ENCODE assay signal across 17 cellular contexts in genomic region chr3:55169161-55169560, GRCh38.
"Had no signal": no experiment of that assay in that cellular context is flagged by ENCODE, and none has a peak within 500 bp of the region (broad histone marks: within the 10 kb centered on the region; RNA-seq: fewer than 3 reads in every experiment).

No MANE protein-coding gene starts in this region.

- DNase-seq: activated CD4-positive, alpha-beta T cell treated with anti-CD3 and anti-CD28 coated beads for 1 hour; activated CD4-positive, alpha-beta T cell treated with anti-CD3 and anti-CD28 coated beads, Interleukin-2, amount 50 U/mL, for 4 hours; activated naive CD4-positive, alpha-beta T cell treated with Interleukin-2 at 50 U/mL for 16 hours; activated T-cell treated with anti-CD3 and anti-CD28 coated beads for 4 hours; erythroblast; hippocampal formation; left ventricle myocardium inferior; natural killer cell; posterior cingulate gyrus; spleen; stimulated activated naive CD8-positive, alpha-beta T cell treated with anti-CD3 and anti-CD28 coated beads, Interleukin-15, amount 100 ng/mL, for 72 hours; upper lobe of left lung had no signal

- ATAC-seq: activated T-helper 17 cell treated with anti-CD3 and anti-CD28 coated beads, Interleukin-2, amount 50 U/mL, for 72 hours; natural killer cell; stimulated activated naive CD8-positive, alpha-beta T cell treated with anti-CD3 and anti-CD28 coated beads, Interleukin-15, amount 100 ng/mL, for 72 hours had no signal

- H3K36me3 ChIP-seq: ascending aorta, cardiac muscle cell, left ventricle myocardium inferior, right atrium auricular region, spleen, upper lobe of left lung had no signal

- H3K4me3 ChIP-seq: ascending aorta, cardiac muscle cell, left ventricle myocardium inferior, right atrium auricular region, spleen, upper lobe of left lung had no signal

- H3K4me1 ChIP-seq: ascending aorta, left ventricle myocardium inferior, right atrium auricular region, spleen, upper lobe of left lung had no signal

- H3K27ac ChIP-seq: ascending aorta, cardiac muscle cell, left ventricle myocardium inferior, right atrium auricular region, spleen, upper lobe of left lung, VCaP had no signal

- H3K27me3 ChIP-seq: ascending aorta, right atrium auricular region, spleen had no signal

- H3K9me3 ChIP-seq: ascending aorta, upper lobe of left lung had no signal
